ENCODE assay signal across 8 cellular contexts in the genomic region with DNA sequence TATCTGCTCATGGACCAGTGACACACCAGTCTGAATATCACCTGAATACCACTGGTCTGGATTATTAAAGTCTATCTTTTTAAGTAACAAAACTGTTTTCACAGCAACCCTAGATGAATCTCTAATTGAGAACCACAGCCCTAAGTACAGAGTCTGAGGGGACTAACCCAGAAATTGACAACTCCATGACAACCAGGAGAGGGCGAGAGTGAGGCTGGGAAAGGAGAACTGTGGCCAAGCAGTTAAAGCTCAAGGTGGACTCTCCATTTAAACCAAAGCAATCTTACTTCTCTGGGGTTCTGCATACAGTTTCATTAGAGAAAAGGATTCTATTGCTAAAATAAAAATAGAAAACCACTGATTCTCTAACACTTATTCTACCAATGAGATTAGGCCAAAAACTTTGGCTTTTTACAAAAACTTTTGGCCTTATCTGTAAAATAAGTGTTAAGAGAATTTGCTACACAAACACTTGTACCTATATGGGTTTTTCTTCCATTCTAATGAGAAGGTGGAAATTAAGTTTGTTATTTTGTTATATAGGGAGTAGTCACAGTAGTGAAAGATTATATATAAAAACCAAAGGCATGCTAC. TPM values are rescaled to one million over a fixed set of nuclear protein-coding genes. Genes with fewer than 3 reads are reported as not detected.
DNase-seq lines count a peak whose midpoint lies in the region; ATAC-seq and TF ChIP-seq lines count a peak whose summit lies in the region.

No MANE protein-coding gene starts in this region.

- POLR2A ChIA-PET in activated CD4-positive, alpha-beta memory T cell treated with anti-CD3 and anti-CD28 coated beads for 36 hours (lab: Charles Lee) = no interaction called here

- peak; percentile 67 for ATAC-seq in GM18861 (IDR thresholded peaks at IDR 0.05; ENCODE audit: unreplicated experiment)
- ATAC-seq in HG03039 (IDR thresholded peaks at IDR 0.05; ENCODE audit: unreplicated experiment) = peak; percentile 93

- H3K4me3 ChIP-seq in fibroblast of mammary gland (ENCODE audit: control insufficient read depth, low read depth, low read length) (no peak overlapping the region), parathyroid adenoma (ENCODE audit: low read depth, low read length) (no peak overlapping the region)

- no peak overlapping the region for H3K27ac Mint-ChIP-seq in activated CD4-positive, alpha-beta memory T cell treated with anti-CD3 and anti-CD28 coated beads for 36 hours

- no peaks in the 10 kb centered on the region for H3K79me2 ChIP-seq in parathyroid adenoma

- no peaks in the 10 kb centered on the region for H3K9me3 Mint-ChIP-seq in activated CD4-positive, alpha-beta memory T cell treated with anti-CD3 and anti-CD28 coated beads for 36 hours

- H3K27me3 ChIP-seq in parathyroid adenoma (ENCODE audit: control insufficient read depth, insufficient read depth, low read length) = no peaks in the 10 kb centered on the region

- H3K27ac ChIP-seq in C4-2B (no peak overlapping the region), parathyroid adenoma (no peak overlapping the region)

- no peak overlapping the region for H3K9ac ChIP-seq in parathyroid adenoma

- no peaks in the 10 kb centered on the region for H3K36me3 Mint-ChIP-seq in activated CD4-positive, alpha-beta memory T cell treated with anti-CD3 and anti-CD28 coated beads for 36 hours

- CTCF ChIA-PET in activated CD4-positive, alpha-beta memory T cell treated with anti-CD3 and anti-CD28 coated beads for 36 hours (lab: Charles Lee) = interaction anchor here (0.6 to 1.8 kb wide), 19 partner anchors 8 to 349 kb away, joined by 3 to 18 read pairs (median 3); partner anchors contain the start of gene NEK10

- H2AFZ ChIP-seq in parathyroid adenoma = no peak overlapping the region

- no peak overlapping the region for H3K4me2 ChIP-seq in parathyroid adenoma (ENCODE audit: low read length)

- DNase-seq in NCI-H510A treated with DMSO at 0.1 percent for 48 hours (lab: John Stamatoyannopoulos, UW) (peak; percentile 28), fibroblast of mammary gland (ENCODE audit: low read depth) (peak; percentile 66), NCI-H128 (lab: John Stamatoyannopoulos, UW; ENCODE audit: unreplicated experiment) (no peak)
- DNase-seq in activated CD4-positive, alpha-beta memory T cell treated with anti-CD3 and anti-CD28 coated beads for 36 hours = peak; percentile 77

- no peaks in the 10 kb centered on the region for H3K27me3 Mint-ChIP-seq in activated CD4-positive, alpha-beta memory T cell treated with anti-CD3 and anti-CD28 coated beads for 36 hours

- H3K9me3 ChIP-seq in parathyroid adenoma (ENCODE audit: control insufficient read depth, low read length) = no peaks in the 10 kb centered on the region

- intact Hi-C loops in activated CD4-positive, alpha-beta memory T cell treated with anti-CD3 and anti-CD28 coated beads for 36 hours (cut with micrococcal nuclease) = loop anchor here (1.0 to 10.0 kb wide), 7 partner anchors 45 to 987 kb away; partner anchors contain the start of genes AZI2, SLC4A7 and ZCWPW2

- TF ChIP-seq CTCF in C4-2B (conservative IDR thresholded peaks at IDR 0.05) (peak; percentile 78), fibroblast of mammary gland (conservative IDR thresholded peaks at IDR 0.05; ENCODE audit: control insufficient read depth, insufficient read depth, low read depth, low read length) (peak; percentile 88), parathyroid adenoma (IDR thresholded peaks at IDR 0.05) (peak; percentile 61)

- H3K4me1 ChIP-seq in parathyroid adenoma = no peaks in the 10 kb centered on the region

- H3K4me1 Mint-ChIP-seq in activated CD4-positive, alpha-beta memory T cell treated with anti-CD3 and anti-CD28 coated beads for 36 hours (ENCODE audit: low read depth) = peaks cover 26% of the 10 kb centered on the region

- H3K36me3 ChIP-seq in parathyroid adenoma (ENCODE audit: control insufficient read depth, insufficient read depth, low read length) = no peaks in the 10 kb centered on the region

- no peak overlapping the region for H3K4me3 Mint-ChIP-seq in activated CD4-positive, alpha-beta memory T cell treated with anti-CD3 and anti-CD28 coated beads for 36 hours

RNA-seq across cellular contexts. Expression of gene NEK10, which starts 11.4 kb away (rescaled TPM):
- under 1 TPM; 0.36 to 0.48 TPM for total RNA-seq in activated CD4-positive, alpha-beta memory T cell treated with anti-CD3 and anti-CD28 coated beads for 36 hours
